8 cellular contexts compared by ENCODE assay signal in the genomic region with DNA sequence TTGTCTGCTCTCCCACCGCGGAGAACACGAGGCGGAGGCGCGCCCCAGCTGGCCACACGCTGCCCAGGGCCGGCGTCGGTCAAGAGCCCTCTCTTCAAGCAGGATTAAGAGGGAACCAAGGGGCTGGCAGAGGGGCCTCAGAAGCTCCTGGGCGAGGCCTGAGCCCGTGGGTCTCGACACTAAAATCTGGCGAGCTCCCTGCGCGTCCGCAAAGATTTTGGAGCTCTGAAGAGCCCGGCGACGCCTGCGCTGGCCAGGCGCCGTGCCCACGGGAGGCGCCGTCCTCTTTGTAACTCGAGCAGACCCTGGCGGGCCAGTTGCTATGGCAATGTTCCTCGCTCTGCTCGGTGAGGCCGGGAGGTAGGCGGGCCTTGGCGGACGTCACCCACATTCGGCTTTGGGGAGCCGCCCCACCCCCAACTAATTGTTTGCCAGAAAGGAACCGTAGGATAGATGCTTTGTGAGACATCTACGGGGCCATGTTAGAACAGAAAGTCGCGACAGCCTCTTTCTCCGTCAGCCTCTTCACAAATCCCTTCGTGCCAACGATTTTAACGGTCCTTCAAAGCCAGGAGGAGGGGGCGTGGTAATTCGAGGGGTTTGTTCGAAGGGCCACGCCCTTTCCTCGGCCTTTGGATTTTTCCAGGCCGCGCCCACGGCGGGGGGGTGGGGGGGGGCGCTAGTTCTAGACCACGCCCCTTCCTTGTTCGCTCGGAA. TPM values are rescaled to one million over a fixed set of nuclear protein-coding genes. Genes with fewer than 3 reads are reported as not detected.
A peak's percentile ranks its signal among the peaks of the same experiment; 100 is the strongest.
DNase-seq lines count a peak whose midpoint lies in the region; ATAC-seq and TF ChIP-seq lines count a peak whose summit lies in the region.

No MANE protein-coding gene starts in this region.

- peak overlapping the region; percentile 66 to 79 for H3K4me3 ChIP-seq in DND-41 (ENCODE audit: low read depth in 1 of 2, low read length in 2 of 2)
- no peak overlapping the region for H3K4me3 ChIP-seq in KMS-11 (IDR thresholded peaks at IDR 0.05; ENCODE audit: insufficient read depth, low read depth, low read length)

- no peak for TF ChIP-seq CTCF in DND-41 (IDR thresholded peaks at IDR 0.05; ENCODE audit: borderline replicate concordance, extremely low read depth, low read length, poor library complexity, severe bottlenecking)
- no peak for TF ChIP-seq CTCF in KMS-11 (conservative IDR thresholded peaks at IDR 0.05; ENCODE audit: low read depth, low read length)

- H3K36me3 Mint-ChIP-seq in activated T-helper 2 cell treated with anti-CD3 and anti-CD28 coated beads, Interferon-gamma antibody, Interleukin-2, Interleukin-4, amounts not matched to agents 10 μg/mL and 5 μg/mL and 100 μg/mL, durations not matched to agents 14 hours and 24 hours and 36 hours (ENCODE audit: low read depth), result peaks cover 24% of the 10 kb centered on the region
- peaks cover 7% of the 10 kb centered on the region for H3K36me3 Mint-ChIP-seq in natural killer cell treated with Interleukin-12 subunit alpha and Interleukin-12 subunit beta and Interleukin-15 and Interleukin-18, amount 100 ng/mL, for 72 hours

- H3K9me3 Mint-ChIP-seq in activated T-helper 2 cell treated with anti-CD3 and anti-CD28 coated beads, Interferon-gamma antibody, Interleukin-2, Interleukin-4, amounts not matched to agents 10 μg/mL and 5 μg/mL and 100 μg/mL, durations not matched to agents 14 hours and 24 hours and 36 hours, result no peaks in the 10 kb centered on the region
- H3K9me3 Mint-ChIP-seq in natural killer cell treated with Interleukin-12 subunit alpha and Interleukin-12 subunit beta and Interleukin-15 and Interleukin-18, amount 100 ng/mL, for 72 hours, result no peaks in the 10 kb centered on the region

- peaks cover 30% of the 10 kb centered on the region for H3K4me1 Mint-ChIP-seq in activated T-helper 2 cell treated with anti-CD3 and anti-CD28 coated beads, Interferon-gamma antibody, Interleukin-2, Interleukin-4, amounts not matched to agents 10 μg/mL and 5 μg/mL and 100 μg/mL, durations not matched to agents 14 hours and 24 hours and 36 hours (ENCODE audit: low read depth)
- peaks cover 34 to 44% of the 10 kb centered on the region in 2 donors for H3K4me1 Mint-ChIP-seq in natural killer cell treated with Interleukin-12 subunit alpha and Interleukin-12 subunit beta and Interleukin-15 and Interleukin-18, amount 100 ng/mL, for 72 hours (ENCODE audit: low read depth in 2 of 2)

- peaks cover 27% of the 10 kb centered on the region for H4K20me1 ChIP-seq in DND-41 (ENCODE audit: insufficient read depth, low read length)
- no peaks in the 10 kb centered on the region; the same call in 1 of the 2 replicates for H4K20me1 ChIP-seq in KMS-11 (ENCODE audit: insufficient read depth)

- H3K79me2 ChIP-seq in DND-41 (ENCODE audit: insufficient read depth, low read length), result peaks cover 42% of the 10 kb centered on the region
- peaks cover 36% of the 10 kb centered on the region for H3K79me2 ChIP-seq in KMS-11 (ENCODE audit: insufficient read depth, low read depth)

- no peaks in the 10 kb centered on the region for H3K27me3 Mint-ChIP-seq in activated T-helper 2 cell treated with anti-CD3 and anti-CD28 coated beads, Interferon-gamma antibody, Interleukin-2, Interleukin-4, amounts not matched to agents 10 μg/mL and 5 μg/mL and 100 μg/mL, durations not matched to agents 14 hours and 24 hours and 36 hours (ENCODE audit: low read depth)
- H3K27me3 Mint-ChIP-seq in natural killer cell treated with Interleukin-12 subunit alpha and Interleukin-12 subunit beta and Interleukin-15 and Interleukin-18, amount 100 ng/mL, for 72 hours, result no peaks in the 10 kb centered on the region

- H3K27ac ChIP-seq in DND-41 (ENCODE audit: low read length) (peak overlapping the region; percentile 96), KMS-11 (peak overlapping the region; percentile 88)

- H2AFZ ChIP-seq in DND-41 (ENCODE audit: low read depth, low read length), result peak overlapping the region; percentile 95
- H2AFZ ChIP-seq in KMS-11 (ENCODE audit: low read depth), result peak overlapping the region; percentile 69

- H3K27ac Mint-ChIP-seq in activated T-helper 2 cell treated with anti-CD3 and anti-CD28 coated beads, Interferon-gamma antibody, Interleukin-2, Interleukin-4, amounts not matched to agents 10 μg/mL and 5 μg/mL and 100 μg/mL, durations not matched to agents 14 hours and 24 hours and 36 hours, result peak overlapping the region; percentile 100
- H3K27ac Mint-ChIP-seq in natural killer cell treated with Interleukin-12 subunit alpha and Interleukin-12 subunit beta and Interleukin-15 and Interleukin-18, amount 100 ng/mL, for 72 hours, result peak overlapping the region; percentile 89 to 90

- H3K9ac ChIP-seq in DND-41 (ENCODE audit: low read depth, low read length) (peak overlapping the region; percentile 95), KMS-11 (peak overlapping the region; percentile 86)

- H3K36me3 ChIP-seq in DND-41 (ENCODE audit: insufficient read depth, low read length) (peaks cover 4% of the 10 kb centered on the region; the same call in 1 of the 2 replicates), KMS-11 (ENCODE audit: insufficient read depth) (no peaks in the 10 kb centered on the region)

- H3K4me2 ChIP-seq in DND-41 (ENCODE audit: insufficient read depth, low read length), result peak overlapping the region; percentile 77
- H3K4me2 ChIP-seq in KMS-11, result peak overlapping the region; percentile 84

- intact Hi-C loops in activated T-helper 2 cell treated with anti-CD3 and anti-CD28 coated beads, Interferon-gamma antibody, Interleukin-2, Interleukin-4, amounts not matched to agents 10 μg/mL and 5 μg/mL and 100 μg/mL, durations not matched to agents 14 hours and 24 hours and 36 hours (cut with micrococcal nuclease), result loop anchor here (1.0 to 10.0 kb wide), 6 partner anchors 81 to 823 kb away; a partner anchor contains a TSS

- H3K4me1 ChIP-seq in DND-41 (ENCODE audit: insufficient read depth, low read length) (peaks cover 38% of the 10 kb centered on the region), KMS-11 (ENCODE audit: low read depth, poor library complexity, severe bottlenecking) (peaks cover 32% of the 10 kb centered on the region)

- no peaks in the 10 kb centered on the region for H3K9me3 ChIP-seq in DND-41 (ENCODE audit: insufficient read depth, low read length, severe bottlenecking)

- H3K4me3 Mint-ChIP-seq in activated T-helper 2 cell treated with anti-CD3 and anti-CD28 coated beads, Interferon-gamma antibody, Interleukin-2, Interleukin-4, amounts not matched to agents 10 μg/mL and 5 μg/mL and 100 μg/mL, durations not matched to agents 14 hours and 24 hours and 36 hours (ENCODE audit: low read depth), result peak overlapping the region; percentile 98
- H3K4me3 Mint-ChIP-seq in natural killer cell treated with Interleukin-12 subunit alpha and Interleukin-12 subunit beta and Interleukin-15 and Interleukin-18, amount 100 ng/mL, for 72 hours, result peak overlapping the region; percentile 98

- H3K27me3 ChIP-seq in DND-41 (ENCODE audit: insufficient read depth, low read length, poor library complexity) (no peaks in the 10 kb centered on the region), KMS-11 (ENCODE audit: insufficient read depth, low read depth) (no peaks in the 10 kb centered on the region)

- DNase-seq in DND-41 (peak; percentile 92), RPMI7951 (ENCODE audit: low read depth) (peak; percentile 95), fibroblast of peridontal ligament (ENCODE audit: extremely low read depth) (peak; percentile 96)
- peak; percentile 84 for DNase-seq in activated T-helper 2 cell treated with anti-CD3 and anti-CD28 coated beads, Interferon-gamma antibody, Interleukin-2, Interleukin-4, amounts not matched to agents 10 μg/mL and 5 μg/mL and 100 μg/mL, durations not matched to agents 14 hours and 24 hours and 36 hours (ENCODE audit: low spot score)
- DNase-seq in natural killer cell treated with Interleukin-12 subunit alpha and Interleukin-12 subunit beta and Interleukin-15 and Interleukin-18, amount 100 ng/mL, for 72 hours (ENCODE audit: low spot score), result peak; percentile 88
- DNase-seq in stimulated activated naive CD4-positive, alpha-beta T cell treated with Interleukin-2 at 50 U/mL for 16 hours (lab: John Stamatoyannopoulos, UW), result peak; percentile 91

- peak; percentile 62 for ATAC-seq in DND-41 (ENCODE audit: insufficient read depth, low read depth)
- ATAC-seq in GM21786 (IDR thresholded peaks at IDR 0.05; ENCODE audit: unreplicated experiment), result peak; percentile 59
- peak; percentile 73 to 78 for ATAC-seq in natural killer cell treated with Interleukin-12 subunit alpha and Interleukin-12 subunit beta and Interleukin-15 and Interleukin-18, amount 100 ng/mL, for 72 hours

RNA-seq across cellular contexts. Expression of a gene that starts 0.7 kb away (rescaled TPM):
- 59.5 and 60.0 TPM in 2 replicates for total RNA-seq in RPMI7951 (2014; rRNA removed; shearing (Covaris generic))
- 57.6 and 60.2 TPM in 2 replicates for total RNA-seq in activated T-helper 2 cell treated with anti-CD3 and anti-CD28 coated beads, Interferon-gamma antibody, Interleukin-2, Interleukin-4, amounts not matched to agents 10 μg/mL and 5 μg/mL and 100 μg/mL, durations not matched to agents 14 hours and 24 hours and 36 hours
- 10 to 100 TPM; 65.3 to 67.1 TPM for total RNA-seq in natural killer cell treated with Interleukin-12 subunit alpha and Interleukin-12 subunit beta and Interleukin-15 and Interleukin-18, amount 100 ng/mL, for 72 hours

RNA-seq across cellular contexts. Expression of a gene that starts 7.3 kb away (rescaled TPM):
- 3.4 and 6.4 TPM in 2 replicates for total RNA-seq in RPMI7951 (2014; rRNA removed; shearing (Covaris generic))
- not detected in 2 replicates for total RNA-seq in activated T-helper 2 cell treated with anti-CD3 and anti-CD28 coated beads, Interferon-gamma antibody, Interleukin-2, Interleukin-4, amounts not matched to agents 10 μg/mL and 5 μg/mL and 100 μg/mL, durations not matched to agents 14 hours and 24 hours and 36 hours
- total RNA-seq in natural killer cell treated with Interleukin-12 subunit alpha and Interleukin-12 subunit beta and Interleukin-15 and Interleukin-18, amount 100 ng/mL, for 72 hours, result not detected
